19 cellular contexts compared by ENCODE assay signal in genomic region chr22:46802608-46803027, GRCh38. TPM values are rescaled to one million over a fixed set of nuclear protein-coding genes. Genes with fewer than 3 reads are reported as not detected.
A peak's percentile ranks its signal among the peaks of the same experiment; 100 is the strongest.
DNase-seq lines count a peak whose midpoint lies in the region; ATAC-seq and TF ChIP-seq lines count a peak whose summit lies in the region.
"Had no signal": no experiment of that assay in that cellular context is flagged by ENCODE, and none has a peak within 500 bp of the region (broad histone marks: within the 10 kb centered on the region; RNA-seq: fewer than 3 reads in every experiment).

No MANE protein-coding gene starts in this region.

- H3K9me3 ChIP-seq in left ventricle myocardium inferior (replicated peaks) (no peaks in the 10 kb centered on the region), HEK293 (ENCODE audit: control insufficient read depth, insufficient read depth, low read depth, low read length) (no peaks in the 10 kb centered on the region)
- H3K9me3 ChIP-seq: BLaER1, prostate gland had no signal

- H3K36me3 Mint-ChIP-seq in immature natural killer cell, result peaks cover 13 to 33% (median 15%) of the 10 kb centered on the region in 3 donors
- peaks cover 68 to 87% of the 10 kb centered on the region in 2 donors for H3K36me3 Mint-ChIP-seq in stimulated activated naive B cell treated with anti-CD40 and anti-IgM and Interleukin-4, amounts not matched to agents 10 μg/mL and 1 μg/mL and 100 μg/mL, for 72 hours

- H3K4me1 Mint-ChIP-seq in immature natural killer cell, result peaks cover 41 to 52% of the 10 kb centered on the region in 2 donors
- peaks cover 51 to 86% of the 10 kb centered on the region in 2 donors for H3K4me1 Mint-ChIP-seq in stimulated activated naive B cell treated with anti-CD40 and anti-IgM and Interleukin-4, amounts not matched to agents 10 μg/mL and 1 μg/mL and 100 μg/mL, for 72 hours

- peaks cover 26% of the 10 kb centered on the region for H3K4me1 ChIP-seq in left ventricle myocardium inferior
- 0 out of 2 replicates have a peak, but pooled peaks cover 2% of the 10 kb centered on the region for H3K4me1 ChIP-seq in HEK293 (ENCODE audit: control insufficient read depth, insufficient read depth, low read length)
- H3K4me1 ChIP-seq: prostate gland had no signal

- H3K27ac ChIP-seq in left ventricle myocardium inferior (replicated peaks) (peak overlapping the region; percentile 50), HEK293 (ENCODE audit: extremely low read depth, low read depth, low read length) (no peak overlapping the region)
- H3K27ac ChIP-seq: BLaER1, HL-60, KMS-11, prostate gland had no signal

- no peaks in the 10 kb centered on the region for H3K27me3 ChIP-seq in left ventricle myocardium inferior (ENCODE audit: low read depth)
- H3K27me3 ChIP-seq: BLaER1 had no signal

- intact Hi-C loops in left ventricle myocardium inferior (cut with micrococcal nuclease), result no loop called here
- intact Hi-C loops in Right ventricle myocardium superior (cut with DNase I), result no loop called here

- POLR2A ChIA-PET in HEK293 (lab: Yijun Ruan, JAX), result interaction anchor here (1.2 to 3.8 kb wide), 3 partner anchors 29 to 42 kb away, joined by 5 to 24 read pairs (median 15); partner anchors contain the start of gene TBC1D22A

- CTCF ChIA-PET in HEK293 (lab: Yijun Ruan, JAX), result interaction anchor here (0.6 to 8.5 kb wide), 25 partner anchors 9 to 558 kb away, joined by 3 to 223 read pairs (median 7); partner anchors contain the start of gene TBC1D22A

- H3K27me3 Mint-ChIP-seq in immature natural killer cell (ENCODE audit: low read depth in 3 of 3), result peaks cover 1 to 5% (median 2%) of the 10 kb centered on the region in 3 donors
- H3K27me3 Mint-ChIP-seq in stimulated activated naive B cell treated with anti-CD40 and anti-IgM and Interleukin-4, amounts not matched to agents 10 μg/mL and 1 μg/mL and 100 μg/mL, for 72 hours, result no peaks in the 10 kb centered on the region
- H3K27me3 Mint-ChIP-seq: activated CD8-positive, alpha-beta memory T cell treated with anti-CD3 and anti-CD28 coated beads, Interleukin-2, amount 10 ng/mL, durations not matched to agents 7 days and 5 days; type B pancreatic cell had no signal

- H3K27ac Mint-ChIP-seq in immature natural killer cell, result peak overlapping the region in 5 of 6 donors; percentile 31 to 92 (median 70)
- peak overlapping the region; percentile 62 for H3K27ac Mint-ChIP-seq in stimulated activated naive B cell treated with anti-CD40 and anti-IgM and Interleukin-4, amounts not matched to agents 10 μg/mL and 1 μg/mL and 100 μg/mL, for 72 hours
- H3K27ac Mint-ChIP-seq: type B pancreatic cell had no signal

- ATAC-seq in Right ventricle myocardium superior (ENCODE audit: poor library complexity) (no peak), GM21526 (IDR thresholded peaks at IDR 0.05; ENCODE audit: low FRiP score, unreplicated experiment) (no peak)
- no peak for ATAC-seq in stimulated activated naive B cell treated with anti-CD40 and anti-IgM and Interleukin-4, amounts not matched to agents 10 μg/mL and 1 μg/mL and 100 μg/mL, for 72 hours (replicated peaks)

- no peak for DNase-seq in left ventricle myocardium inferior
- DNase-seq in Right ventricle myocardium superior, result no peak
- no peak for DNase-seq in immature natural killer cell
- no peak for DNase-seq in stimulated activated naive B cell treated with anti-CD40 and anti-IgM and Interleukin-4, amounts not matched to agents 10 μg/mL and 1 μg/mL and 100 μg/mL, for 72 hours
- DNase-seq in NCI-H226, result no peak
- no peak for DNase-seq in activated CD4-positive, alpha-beta T cell treated with anti-CD3 and anti-CD28 coated beads for 48 hours
- DNase-seq: DMS79 treated with DMSO at 0.1 percent for 48 hours, HCEC 1CT, NCI-H2029 treated with DMSO at 0.1 percent for 48 hours, NCI-H526 treated with DMSO at 0.1 percent for 48 hours, SIG-M5 had no signal

- H3K9me3 Mint-ChIP-seq in immature natural killer cell, result peaks cover 0 to 2% (median 0%) of the 10 kb centered on the region in 6 donors
- no peaks in the 10 kb centered on the region for H3K9me3 Mint-ChIP-seq in stimulated activated naive B cell treated with anti-CD40 and anti-IgM and Interleukin-4, amounts not matched to agents 10 μg/mL and 1 μg/mL and 100 μg/mL, for 72 hours
- H3K9me3 Mint-ChIP-seq: type B pancreatic cell had no signal

- peaks cover 48% of the 10 kb centered on the region for H3K36me3 ChIP-seq in left ventricle myocardium inferior
- H3K36me3 ChIP-seq in HEK293 (ENCODE audit: control insufficient read depth in 2 of 2, insufficient read depth in 1 of 2, low read length in 2 of 2), result peaks cover 2 to 56% of the 10 kb centered on the region in 2 experiments
- H3K36me3 ChIP-seq: prostate gland had no signal

- no peak overlapping the region for H3K4me3 ChIP-seq in left ventricle myocardium inferior
- no peak overlapping the region for H3K4me3 ChIP-seq in HEK293 (ENCODE audit: low read depth, low read length)
- H3K4me3 ChIP-seq: BLaER1, prostate gland had no signal

- no peak overlapping the region for H3K4me3 Mint-ChIP-seq in immature natural killer cell
- no peak overlapping the region for H3K4me3 Mint-ChIP-seq in stimulated activated naive B cell treated with anti-CD40 and anti-IgM and Interleukin-4, amounts not matched to agents 10 μg/mL and 1 μg/mL and 100 μg/mL, for 72 hours
- H3K4me3 Mint-ChIP-seq: activated CD8-positive, alpha-beta memory T cell treated with anti-CD3 and anti-CD28 coated beads, Interleukin-2, amount 10 ng/mL, durations not matched to agents 7 days and 5 days; type B pancreatic cell had no signal

- TF ChIP-seq CTCF in left ventricle myocardium inferior (IDR thresholded peaks at IDR 0.05; ENCODE audit: borderline replicate concordance) (no peak), HEK293 (tag by site-specific recombination; IDR thresholded peaks at IDR 0.05) (no peak)

TF ChIP-seq in HEK293, 187 proteins besides CTCF, POLR2A, EP300 and RAD21:
- peak; percentile 30; the same call in 1 of the 2 replicates for TF ChIP-seq EGR2 (tag by site-specific recombination; IDR thresholded peaks at IDR 0.05; ENCODE audit: low read depth)
- no peak for TF ChIP-seq ZNF544 (tag by site-specific recombination; IDR thresholded peaks at IDR 0.05)
- no peak for TF ChIP-seq ZNF19 (tag by site-specific recombination; IDR thresholded peaks at IDR 0.05; ENCODE audit: low read depth)
- TF ChIP-seq ZNF423 (tag by site-specific recombination; IDR thresholded peaks at IDR 0.05), result no peak
- TF ChIP-seq ZBTB7A (tag by site-specific recombination; IDR thresholded peaks at IDR 0.05; ENCODE audit: low read depth), result no peak
- no peak for TF ChIP-seq MEIS1 (CRISPR knock-in tag; IDR thresholded peaks at IDR 0.05; ENCODE audit: borderline replicate concordance)

RNA-seq across cellular contexts. Expression of gene TBC1D22A, which starts 40.2 kb away (rescaled TPM):
- total RNA-seq in left ventricle myocardium inferior, result 16.2 TPM
- 14.0 TPM for total RNA-seq in Right ventricle myocardium superior
- polyA plus RNA-seq in immature natural killer cell, result 10 to 100 TPM; 20.6 to 28.0 (median 24.0) TPM
